In genomic region chr16:67093098-67093732, GRCh38 we compare ENCODE assay signal across 24 cellular contexts.
"Had no signal": no experiment of that assay in that cellular context is flagged by ENCODE, and none has a peak within 500 bp of the region (broad histone marks: within the 10 kb centered on the region; RNA-seq: fewer than 3 reads in every experiment).

No MANE protein-coding gene starts in this region.

- H3K27me3 Mint-ChIP-seq: activated CD8-positive, alpha-beta T cell treated with anti-CD3 and anti-CD28 coated beads for 36 hours; stimulated activated memory B cell treated with anti-CD40 and anti-IgM and Interleukin-4, amounts not matched to agents 10 μg/mL and 1 μg/mL and 100 μg/mL, for 72 hours had no signal

- H3K36me3 Mint-ChIP-seq: immature natural killer cell, mesothelial cell of epicardium, natural killer cell had no signal

- H3K4me1 Mint-ChIP-seq: stimulated activated memory B cell treated with anti-CD40 and anti-IgM and Interleukin-4, amounts not matched to agents 10 μg/mL and 1 μg/mL and 100 μg/mL, for 72 hours had no signal

- H3K27ac Mint-ChIP-seq: activated CD8-positive, alpha-beta T cell treated with anti-CD3 and anti-CD28 coated beads for 36 hours; activated naive CD4-positive, alpha-beta T cell treated with anti-CD3 and anti-CD28 coated beads for 36 hours; stimulated activated memory B cell treated with anti-CD40 and anti-IgM and Interleukin-4, amounts not matched to agents 10 μg/mL and 1 μg/mL and 100 μg/mL, for 72 hours had no signal

- H3K36me3 ChIP-seq: pancreas had no signal

- DNase-seq: activated CD4-positive, alpha-beta T cell treated with anti-CD3 and anti-CD28 coated beads for 1 hour; activated CD8-positive, alpha-beta T cell treated with anti-CD3 and anti-CD28 coated beads for 36 hours; activated effector memory CD4-positive, alpha-beta T cell treated with Interleukin-2 at 50 U/mL for 16 hours; activated naive CD4-positive, alpha-beta T cell treated with anti-CD3 and anti-CD28 coated beads for 36 hours; activated T-cell treated with anti-CD3 and anti-CD28 coated beads, Interleukin-2, amount 50 U/mL, for 1 hour; foreskin melanocyte; immature natural killer cell; kidney glomerular epithelial cell; left lung; natural killer cell; pancreas; right lobe of liver; stimulated activated CD4-positive, alpha-beta T cell treated with anti-CD3 and anti-CD28 coated beads, Interleukin-15, amount 100 ng/mL, for 24 hours; T-helper 1 cell; testis; trophoblast cell had no signal

- FAIRE-seq: pancreas, TTC549 had no signal

- H3K9me3 ChIP-seq: left lung, neutrophil, pancreas, right lobe of liver, testis, vagina had no signal

- H3K4me3 Mint-ChIP-seq: activated CD8-positive, alpha-beta T cell treated with anti-CD3 and anti-CD28 coated beads for 36 hours; activated naive CD4-positive, alpha-beta T cell treated with anti-CD3 and anti-CD28 coated beads for 36 hours; immature natural killer cell; mesothelial cell of epicardium; natural killer cell; stimulated activated memory B cell treated with anti-CD40 and anti-IgM and Interleukin-4, amounts not matched to agents 10 μg/mL and 1 μg/mL and 100 μg/mL, for 72 hours had no signal

- H2AFZ ChIP-seq: hepatocyte had no signal

- H3K4me2 ChIP-seq: hepatocyte had no signal

- H3K4me3 ChIP-seq: hepatocyte, left lung, pancreas, right lobe of liver, skin epidermis, testis, vagina had no signal

- ATAC-seq: esophagus mucosa; left lung; natural killer cell; right lobe of liver; stimulated activated memory B cell treated with anti-CD40 and anti-IgM and Interleukin-4, amounts not matched to agents 10 μg/mL and 1 μg/mL and 100 μg/mL, for 72 hours had no signal

- H3K27me3 ChIP-seq: hepatocyte, left lung, neutrophil, pancreas, right lobe of liver, testis, vagina had no signal

- H3K9me3 Mint-ChIP-seq: activated CD8-positive, alpha-beta T cell treated with anti-CD3 and anti-CD28 coated beads for 36 hours; activated naive CD4-positive, alpha-beta T cell treated with anti-CD3 and anti-CD28 coated beads for 36 hours; immature natural killer cell; mesothelial cell of epicardium; natural killer cell; stimulated activated memory B cell treated with anti-CD40 and anti-IgM and Interleukin-4, amounts not matched to agents 10 μg/mL and 1 μg/mL and 100 μg/mL, for 72 hours had no signal

- H3K27ac ChIP-seq: left lung, neutrophil, pancreas, right lobe of liver, testis, vagina had no signal

- H3K4me1 ChIP-seq: left lung, pancreas, right lobe of liver, testis, vagina had no signal
